Comparison of ENCODE assay signal across 3 cellular contexts in the genomic region with DNA sequence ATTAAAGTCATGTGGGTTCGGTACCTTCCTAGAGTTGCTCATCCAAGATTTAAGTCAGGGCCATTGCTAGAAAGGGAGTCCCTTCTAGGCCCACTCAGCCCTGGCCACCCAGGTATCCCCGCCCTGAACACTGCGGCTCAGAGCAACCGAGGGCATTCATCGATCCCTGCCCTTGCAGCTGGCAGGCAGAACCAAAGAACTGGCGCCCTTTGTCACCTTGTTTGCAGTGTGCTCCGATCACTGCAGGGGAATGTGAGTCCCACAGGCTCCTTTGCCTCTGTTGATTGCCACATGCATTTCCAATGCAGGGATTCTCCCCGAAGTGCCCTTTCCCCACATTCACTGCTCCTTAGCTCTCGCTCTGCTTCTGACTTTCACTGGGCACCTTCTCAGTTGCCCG.
TF ChIP-seq lines count a peak whose summit lies in the region.

No MANE protein-coding gene starts in this region.

TF ChIP-seq in GM23338, 12 proteins besides CTCF, POLR2A, EP300 and RAD21 (continues in another document):
- TF ChIP-seq ETS1 (IDR thresholded peaks at IDR 0.05) (no peak), ZNF114 (CRISPR knock-in tag; IDR thresholded peaks at IDR 0.05) (no peak), ZNF462 (CRISPR knock-in tag; IDR thresholded peaks at IDR 0.05) (no peak)

TF ChIP-seq in H1, 55 proteins besides CTCF, POLR2A, EP300 and RAD21:
- TF ChIP-seq USF2 (IDR thresholded peaks at IDR 0.05; ENCODE audit: low read length): no peak
- TF ChIP-seq GTF2F1 (IDR thresholded peaks at IDR 0.05; ENCODE audit: borderline replicate concordance, low read depth, low read length): no peak
- no peak for TF ChIP-seq CTBP2 (IDR thresholded peaks at IDR 0.05; ENCODE audit: borderline replicate concordance, insufficient read depth, insufficient read length, low read length)
- no peak for TF ChIP-seq BRCA1 (IDR thresholded peaks at IDR 0.05; ENCODE audit: low read depth, low read length)
- TF ChIP-seq SP4 (IDR thresholded peaks at IDR 0.05; ENCODE audit: low read length): no peak
- no peak for TF ChIP-seq FOSL1 (IDR thresholded peaks at IDR 0.05; ENCODE audit: insufficient read depth, low read depth, low read length)
- TF ChIP-seq JUND (IDR thresholded peaks at IDR 0.05; ENCODE audit: low read length): no peak
- no peak for TF ChIP-seq EGR1 (IDR thresholded peaks at IDR 0.05; ENCODE audit: borderline replicate concordance, low read depth, low read length)
- TF ChIP-seq ATF2 (IDR thresholded peaks at IDR 0.05; ENCODE audit: low read length): no peak
- TF ChIP-seq SIN3A (conservative IDR thresholded peaks at IDR 0.05 in 1 of 2, IDR thresholded peaks at IDR 0.05 in 1 of 2; ENCODE audit: low read depth in 1 of 2, low read length in 2 of 2): no peak
- TF ChIP-seq JUN (IDR thresholded peaks at IDR 0.05; ENCODE audit: low read depth, low read length): no peak
- TF ChIP-seq GABPA (IDR thresholded peaks at IDR 0.05; ENCODE audit: borderline replicate concordance, insufficient read depth, low read length): no peak
- no peak for TF ChIP-seq CHD2 (IDR thresholded peaks at IDR 0.05; ENCODE audit: low read length)
- TF ChIP-seq MAFK (IDR thresholded peaks at IDR 0.05; ENCODE audit: low read depth, low read length): no peak
- no peak for TF ChIP-seq RBBP5 (IDR thresholded peaks at IDR 0.05; ENCODE audit: borderline replicate concordance, low read depth, low read length)
- no peak for TF ChIP-seq HDAC2 (IDR thresholded peaks at IDR 0.05; ENCODE audit: borderline replicate concordance in 1 of 2, low read depth in 2 of 2, low read length in 2 of 2)
- TF ChIP-seq SUZ12 (IDR thresholded peaks at IDR 0.05; ENCODE audit: low read length): no peak
TF ChIP-seq in H1: peak in this region for 0.

TF ChIP-seq in liver, 16 proteins besides CTCF, POLR2A, EP300 and RAD21:
- TF ChIP-seq YY1 (IDR thresholded peaks at IDR 0.05): no peak
- no peak for TF ChIP-seq HNF4G (IDR thresholded peaks at IDR 0.05)
- TF ChIP-seq, protein P1, sequence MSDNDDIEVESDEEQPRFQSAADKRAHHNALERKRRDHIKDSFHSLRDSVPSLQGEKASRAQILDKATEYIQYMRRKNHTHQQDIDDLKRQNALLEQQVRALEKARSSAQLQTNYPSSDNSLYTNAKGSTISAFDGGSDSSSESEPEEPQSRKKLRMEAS (IDR thresholded peaks at IDR 0.05): no peak
- TF ChIP-seq, protein P2, sequence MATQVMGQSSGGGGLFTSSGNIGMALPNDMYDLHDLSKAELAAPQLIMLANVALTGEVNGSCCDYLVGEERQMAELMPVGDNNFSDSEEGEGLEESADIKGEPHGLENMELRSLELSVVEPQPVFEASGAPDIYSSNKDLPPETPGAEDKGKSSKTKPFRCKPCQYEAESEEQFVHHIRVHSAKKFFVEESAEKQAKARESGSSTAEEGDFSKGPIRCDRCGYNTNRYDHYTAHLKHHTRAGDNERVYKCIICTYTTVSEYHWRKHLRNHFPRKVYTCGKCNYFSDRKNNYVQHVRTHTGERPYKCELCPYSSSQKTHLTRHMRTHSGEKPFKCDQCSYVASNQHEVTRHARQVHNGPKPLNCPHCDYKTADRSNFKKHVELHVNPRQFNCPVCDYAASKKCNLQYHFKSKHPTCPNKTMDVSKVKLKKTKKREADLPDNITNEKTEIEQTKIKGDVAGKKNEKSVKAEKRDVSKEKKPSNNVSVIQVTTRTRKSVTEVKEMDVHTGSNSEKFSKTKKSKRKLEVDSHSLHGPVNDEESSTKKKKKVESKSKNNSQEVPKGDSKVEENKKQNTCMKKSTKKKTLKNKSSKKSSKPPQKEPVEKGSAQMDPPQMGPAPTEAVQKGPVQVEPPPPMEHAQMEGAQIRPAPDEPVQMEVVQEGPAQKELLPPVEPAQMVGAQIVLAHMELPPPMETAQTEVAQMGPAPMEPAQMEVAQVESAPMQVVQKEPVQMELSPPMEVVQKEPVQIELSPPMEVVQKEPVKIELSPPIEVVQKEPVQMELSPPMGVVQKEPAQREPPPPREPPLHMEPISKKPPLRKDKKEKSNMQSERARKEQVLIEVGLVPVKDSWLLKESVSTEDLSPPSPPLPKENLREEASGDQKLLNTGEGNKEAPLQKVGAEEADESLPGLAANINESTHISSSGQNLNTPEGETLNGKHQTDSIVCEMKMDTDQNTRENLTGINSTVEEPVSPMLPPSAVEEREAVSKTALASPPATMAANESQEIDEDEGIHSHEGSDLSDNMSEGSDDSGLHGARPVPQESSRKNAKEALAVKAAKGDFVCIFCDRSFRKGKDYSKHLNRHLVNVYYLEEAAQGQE (IDR thresholded peaks at IDR 0.05): no peak
- TF ChIP-seq FOXA2 (IDR thresholded peaks at IDR 0.05): peak; percentile 28
- TF ChIP-seq, protein P3, sequence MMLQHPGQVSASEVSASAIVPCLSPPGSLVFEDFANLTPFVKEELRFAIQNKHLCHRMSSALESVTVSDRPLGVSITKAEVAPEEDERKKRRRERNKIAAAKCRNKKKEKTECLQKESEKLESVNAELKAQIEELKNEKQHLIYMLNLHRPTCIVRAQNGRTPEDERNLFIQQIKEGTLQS (IDR thresholded peaks at IDR 0.05): no peak
- no peak for TF ChIP-seq GABPA (IDR thresholded peaks at IDR 0.05 in 1 of 2, conservative IDR thresholded peaks at IDR 0.05 in 1 of 2)
- peak; percentile 86 to 89 for TF ChIP-seq RXRA (IDR thresholded peaks at IDR 0.05)
- TF ChIP-seq ZBTB33 (IDR thresholded peaks at IDR 0.05): peak; percentile 13
- TF ChIP-seq EGR1 (IDR thresholded peaks at IDR 0.05; ENCODE audit: low read depth in 2 of 2): no peak
- no peak for TF ChIP-seq NR2F2 (IDR thresholded peaks at IDR 0.05)
- no peak for TF ChIP-seq TAF1 (conservative IDR thresholded peaks at IDR 0.05)
- peak; percentile 28 for TF ChIP-seq SP1 (IDR thresholded peaks at IDR 0.05)
- peak; percentile 50 to 69 for TF ChIP-seq HNF4A (conservative IDR thresholded peaks at IDR 0.05)
- TF ChIP-seq FOXA1 (IDR thresholded peaks at IDR 0.05): no peak
TF ChIP-seq in liver: peak in this region for 5.
